Comparison of ENCODE assay signal across 35 cellular contexts in genomic region chr13:50524540-50524939, GRCh38.
"Had no signal": no experiment of that assay in that cellular context is flagged by ENCODE, and none has a peak within 500 bp of the region (broad histone marks: within the 10 kb centered on the region; RNA-seq: fewer than 3 reads in every experiment).

No MANE protein-coding gene starts in this region.

- H3K4me3 Mint-ChIP-seq: activated B cell treated with CpG ODN at 0.5 μM for 24 hours; activated CD4-positive, alpha-beta memory T cell treated with anti-CD3 and anti-CD28 coated beads for 36 hours; activated CD4-positive, alpha-beta T cell treated with anti-CD3 and anti-CD28 coated beads, Interleukin-2, amount 10 ng/mL, durations not matched to agents 24 days and 14 days; activated CD8-positive, alpha-beta memory T cell treated with anti-CD3 and anti-CD28 coated beads, Interleukin-2, amount 10 ng/mL, durations not matched to agents 7 days and 5 days; activated CD8-positive, alpha-beta T cell treated with anti-CD3 and anti-CD28 coated beads, Interleukin-2, amount 10 ng/mL, durations not matched to agents 7 days and 5 days; activated naive CD4-positive, alpha-beta T cell treated with anti-CD3 and anti-CD28 coated beads, Interleukin-2, amount 10 ng/mL, durations not matched to agents 7 days and 5 days; activated naive CD4-positive, alpha-beta T cell treated with anti-CD3 and anti-CD28 coated beads, Interleukin-2, amount 50 U/mL, for 24 hours; activated naive CD8-positive, alpha-beta T cell; activated naive CD8-positive, alpha-beta T cell treated with anti-CD3 and anti-CD28 coated beads, Interleukin-2, amount 10 ng/mL, durations not matched to agents 7 days and 5 days; activated naive CD8-positive, alpha-beta T cell treated with anti-CD3 and anti-CD28 coated beads, Interleukin-2, amount 50 U/mL, for 24 hours; activated T-cell treated with anti-CD3 and anti-CD28 coated beads, Interleukin-2, amount 50 U/mL, for 24 hours; T-helper 1 cell treated with Interleukin-12 subunit alpha and Interleukin-12 subunit beta and Interleukin-4 antibody, amounts not matched to agents 30 μg/mL and 1 μg/mL, for 36 hours; T-helper 2 cell treated with Interferon-gamma antibody and Interleukin-4, amounts not matched to agents 5 μg/mL and 100 μg/mL, for 36 hours had no signal

- FAIRE-seq: astrocyte, TTC549 had no signal

- H3K27me3 ChIP-seq: body of pancreas, brain microvascular endothelial cell, breast epithelium had no signal

- ATAC-seq: activated CD8-positive, alpha-beta memory T cell treated with anti-CD3 and anti-CD28 coated beads, Interleukin-2, amount 10 ng/mL, durations not matched to agents 7 days and 5 days; activated CD8-positive, alpha-beta T cell treated with anti-CD3 and anti-CD28 coated beads, Interleukin-2, amount 10 ng/mL, durations not matched to agents 7 days and 5 days; activated naive CD8-positive, alpha-beta T cell treated with anti-CD3 and anti-CD28 coated beads, Interleukin-2, amount 50 U/mL, for 24 hours; body of pancreas had no signal

- H3K27ac Mint-ChIP-seq: activated B cell treated with CpG ODN at 0.5 μM for 24 hours; activated CD4-positive, alpha-beta memory T cell treated with anti-CD3 and anti-CD28 coated beads for 36 hours; activated CD4-positive, alpha-beta T cell treated with anti-CD3 and anti-CD28 coated beads, Interleukin-2, amount 10 ng/mL, durations not matched to agents 24 days and 14 days; activated CD8-positive, alpha-beta memory T cell treated with anti-CD3 and anti-CD28 coated beads, Interleukin-2, amount 10 ng/mL, durations not matched to agents 7 days and 5 days; activated CD8-positive, alpha-beta T cell treated with anti-CD3 and anti-CD28 coated beads, Interleukin-2, amount 10 ng/mL, durations not matched to agents 7 days and 5 days; activated naive CD4-positive, alpha-beta T cell treated with anti-CD3 and anti-CD28 coated beads, Interleukin-2, amount 10 ng/mL, durations not matched to agents 7 days and 5 days; activated naive CD4-positive, alpha-beta T cell treated with anti-CD3 and anti-CD28 coated beads, Interleukin-2, amount 50 U/mL, for 24 hours; activated naive CD8-positive, alpha-beta T cell; activated naive CD8-positive, alpha-beta T cell treated with anti-CD3 and anti-CD28 coated beads, Interleukin-2, amount 10 ng/mL, durations not matched to agents 7 days and 5 days; activated naive CD8-positive, alpha-beta T cell treated with anti-CD3 and anti-CD28 coated beads, Interleukin-2, amount 50 U/mL, for 24 hours; activated T-cell treated with anti-CD3 and anti-CD28 coated beads, Interleukin-2, amount 50 U/mL, for 24 hours; activated T-helper 2 cell treated with anti-CD3 and anti-CD28 coated beads, Interferon-gamma antibody, Interleukin-2, Interleukin-4, amounts not matched to agents 10 μg/mL and 5 μg/mL and 100 μg/mL, durations not matched to agents 14 hours and 24 hours and 36 hours; T-helper 1 cell treated with Interleukin-12 subunit alpha and Interleukin-12 subunit beta and Interleukin-4 antibody, amounts not matched to agents 30 μg/mL and 1 μg/mL, for 36 hours; T-helper 2 cell treated with Interferon-gamma antibody and Interleukin-4, amounts not matched to agents 5 μg/mL and 100 μg/mL, for 36 hours had no signal

- H3K4me3 ChIP-seq: body of pancreas, breast epithelium had no signal

- H3K9me3 ChIP-seq: body of pancreas, breast epithelium had no signal

- H3K36me3 ChIP-seq: brain microvascular endothelial cell, breast epithelium had no signal

- DNase-seq: activated B cell treated with CpG ODN at 0.5 μM for 24 hours; activated CD4-positive, alpha-beta memory T cell treated with anti-CD3 and anti-CD28 coated beads for 36 hours; activated CD4-positive, alpha-beta T cell treated with anti-CD3 and anti-CD28 coated beads for 4 hours; activated CD4-positive, alpha-beta T cell treated with anti-CD3 and anti-CD28 coated beads, Interleukin-2, amount 10 ng/mL, durations not matched to agents 24 days and 14 days; activated CD4-positive, alpha-beta T cell treated with anti-CD3 and anti-CD28 coated beads, Interleukin-2, amount 50 U/mL, for 1 hour; activated CD4-positive, alpha-beta T cell treated with anti-CD3 and anti-CD28 coated beads, Interleukin-2, amount 50 U/mL, for 4 hours; activated CD4-positive, CD25-positive, alpha-beta regulatory T cell treated with anti-CD3 and anti-CD28 coated beads, Interleukin-2, amount 50 U/mL, for 72 hours; activated CD8-positive, alpha-beta memory T cell treated with anti-CD3 and anti-CD28 coated beads for 24 hours; activated CD8-positive, alpha-beta memory T cell treated with anti-CD3 and anti-CD28 coated beads, Interleukin-2, amount 10 ng/mL, durations not matched to agents 7 days and 5 days; activated CD8-positive, alpha-beta memory T cell treated with anti-CD3 and anti-CD28 coated beads, Interleukin-2, amount 50 U/mL, for 48 hours; activated CD8-positive, alpha-beta T cell treated with anti-CD3 and anti-CD28 coated beads, Interleukin-2, amount 10 ng/mL, durations not matched to agents 7 days and 5 days; activated effector memory CD4-positive, alpha-beta T cell treated with Interleukin-2 at 50 U/mL for 16 hours; activated gamma-delta T cell; activated naive CD4-positive, alpha-beta T cell treated with anti-CD3 and anti-CD28 coated beads, Interleukin-2, amount 10 ng/mL, durations not matched to agents 7 days and 5 days; activated naive CD4-positive, alpha-beta T cell treated with Interleukin-2 at 50 U/mL for 16 hours; activated naive CD8-positive, alpha-beta T cell treated with anti-CD3 and anti-CD28 coated beads, Interleukin-2, amount 10 ng/mL, durations not matched to agents 7 days and 5 days; activated naive CD8-positive, alpha-beta T cell treated with anti-CD3 and anti-CD28 coated beads, Interleukin-2, amount 50 U/mL, for 24 hours; activated T-cell treated with anti-CD3 and anti-CD28 coated beads, Interleukin-2, amount 50 U/mL, for 24 hours; activated T-cell treated with anti-CD3 and anti-CD28 coated beads, Interleukin-2, amount 50 U/mL, for 48 hours; amygdala; anterior cingulate cortex; body of pancreas; brain microvascular endothelial cell; central memory CD4-positive, alpha-beta T cell; T-helper 1 cell; T-helper 2 cell; T-helper 9 cell had no signal

- H3K36me3 Mint-ChIP-seq: activated CD4-positive, alpha-beta memory T cell treated with anti-CD3 and anti-CD28 coated beads for 36 hours; activated CD8-positive, alpha-beta memory T cell treated with anti-CD3 and anti-CD28 coated beads, Interleukin-2, amount 10 ng/mL, durations not matched to agents 7 days and 5 days; activated naive CD8-positive, alpha-beta T cell; activated naive CD8-positive, alpha-beta T cell treated with anti-CD3 and anti-CD28 coated beads, Interleukin-2, amount 10 ng/mL, durations not matched to agents 7 days and 5 days had no signal

- H3K27ac ChIP-seq: body of pancreas, brain microvascular endothelial cell, breast epithelium had no signal

- H3K27me3 Mint-ChIP-seq: activated B cell treated with CpG ODN at 0.5 μM for 24 hours; activated CD4-positive, alpha-beta memory T cell treated with anti-CD3 and anti-CD28 coated beads for 36 hours; activated CD8-positive, alpha-beta memory T cell treated with anti-CD3 and anti-CD28 coated beads, Interleukin-2, amount 10 ng/mL, durations not matched to agents 7 days and 5 days; activated naive CD4-positive, alpha-beta T cell treated with anti-CD3 and anti-CD28 coated beads, Interleukin-2, amount 50 U/mL, for 24 hours; activated T-cell treated with anti-CD3 and anti-CD28 coated beads, Interleukin-2, amount 50 U/mL, for 24 hours had no signal

- H3K9me3 Mint-ChIP-seq: activated B cell treated with CpG ODN at 0.5 μM for 24 hours; activated CD4-positive, alpha-beta memory T cell treated with anti-CD3 and anti-CD28 coated beads for 36 hours; activated CD4-positive, alpha-beta T cell treated with anti-CD3 and anti-CD28 coated beads, Interleukin-2, amount 10 ng/mL, durations not matched to agents 24 days and 14 days; activated naive CD4-positive, alpha-beta T cell treated with anti-CD3 and anti-CD28 coated beads, Interleukin-2, amount 10 ng/mL, durations not matched to agents 7 days and 5 days; activated naive CD4-positive, alpha-beta T cell treated with anti-CD3 and anti-CD28 coated beads, Interleukin-2, amount 50 U/mL, for 24 hours; activated naive CD8-positive, alpha-beta T cell treated with anti-CD3 and anti-CD28 coated beads, Interleukin-2, amount 10 ng/mL, durations not matched to agents 7 days and 5 days; activated naive CD8-positive, alpha-beta T cell treated with anti-CD3 and anti-CD28 coated beads, Interleukin-2, amount 50 U/mL, for 24 hours; activated T-cell treated with anti-CD3 and anti-CD28 coated beads, Interleukin-2, amount 50 U/mL, for 24 hours; activated T-helper 2 cell treated with anti-CD3 and anti-CD28 coated beads, Interferon-gamma antibody, Interleukin-2, Interleukin-4, amounts not matched to agents 10 μg/mL and 5 μg/mL and 100 μg/mL, durations not matched to agents 14 hours and 24 hours and 36 hours; T-helper 1 cell treated with Interleukin-12 subunit alpha and Interleukin-12 subunit beta and Interleukin-4 antibody, amounts not matched to agents 30 μg/mL and 1 μg/mL, for 36 hours; T-helper 2 cell treated with Interferon-gamma antibody and Interleukin-4, amounts not matched to agents 5 μg/mL and 100 μg/mL, for 36 hours had no signal
